In genomic region chr19:13024958-13025653, GRCh38 we compare ENCODE assay signal across 9 cellular contexts. TPM values are rescaled to one million over a fixed set of nuclear protein-coding genes. Genes with fewer than 3 reads are reported as not detected.
DNase-seq lines count a peak whose midpoint lies in the region; ATAC-seq and TF ChIP-seq lines count a peak whose summit lies in the region.
"Had no signal": no experiment of that assay in that cellular context is flagged by ENCODE, and none has a peak within 500 bp of the region (broad histone marks: within the 10 kb centered on the region; RNA-seq: fewer than 3 reads in every experiment).

No MANE protein-coding gene starts in this region.

- H3K4me3 ChIP-seq in breast epithelium: peak overlapping the region; percentile 41 to 75 (median 53)

- H3K27me3 ChIP-seq in breast epithelium: no peaks in the 10 kb centered on the region

- H3K27ac Mint-ChIP-seq in memory B cell (no peak overlapping the region), type B pancreatic cell (peak overlapping the region; percentile 52)

- DNase-seq in NCI-H2107 treated with DMSO at 0.1 percent for 48 hours (lab: John Stamatoyannopoulos, UW; ENCODE audit: unreplicated experiment) (peak; percentile 55), NCI-H2107 (lab: John Stamatoyannopoulos, UW) (no peak), breast epithelium (ENCODE audit: low spot score in 2 of 2) (no peak), memory B cell (ENCODE audit: low spot score in 2 of 2) (no peak), type B pancreatic cell (ENCODE audit: extremely low spot score, unreplicated experiment) (no peak), NCI-H524 treated with DMSO at 0.1 percent for 48 hours (lab: John Stamatoyannopoulos, UW) (no peak)

- ATAC-seq in memory B cell (ENCODE audit: low read depth) (no peak), HG03520 (IDR thresholded peaks at IDR 0.05; ENCODE audit: unreplicated experiment) (no peak), GM21723 (IDR thresholded peaks at IDR 0.05; ENCODE audit: unreplicated experiment) (no peak)

- H3K4me3 Mint-ChIP-seq in memory B cell (peak overlapping the region; percentile 63), type B pancreatic cell (peak overlapping the region; percentile 78)

- H3K4me1 ChIP-seq in breast epithelium: peaks cover 10 to 25% of the 10 kb centered on the region in 2 donors

- no peaks in the 10 kb centered on the region for H3K9me3 ChIP-seq in breast epithelium

- no peaks in the 10 kb centered on the region for H3K9me3 Mint-ChIP-seq in memory B cell
- H3K9me3 Mint-ChIP-seq in type B pancreatic cell: no peaks in the 10 kb centered on the region
- H3K9me3 Mint-ChIP-seq: IgD-negative memory B cell had no signal

- peaks cover 15% of the 10 kb centered on the region for H3K4me1 Mint-ChIP-seq in memory B cell
- H3K4me1 Mint-ChIP-seq in type B pancreatic cell (ENCODE audit: unreplicated experiment): peaks cover 29% of the 10 kb centered on the region

- H3K36me3 Mint-ChIP-seq in memory B cell (peaks cover 1% of the 10 kb centered on the region), type B pancreatic cell (peaks cover 11% of the 10 kb centered on the region)
- H3K36me3 Mint-ChIP-seq: IgD-negative memory B cell had no signal

- H3K27me3 Mint-ChIP-seq in memory B cell (peaks cover 21% of the 10 kb centered on the region), type B pancreatic cell (peaks cover 100% of the 10 kb centered on the region)

- H3K27ac ChIP-seq in breast epithelium: peak overlapping the region; percentile 93 to 95

- no peak for TF ChIP-seq CTCF in breast epithelium (IDR thresholded peaks at IDR 0.05)
- no peak for TF ChIP-seq CTCF in type B pancreatic cell (conservative IDR thresholded peaks at IDR 0.05)

- TF ChIP-seq POLR2A in breast epithelium (IDR thresholded peaks at IDR 0.05): no peak

- no peaks in the 10 kb centered on the region for H3K36me3 ChIP-seq in breast epithelium

- intact Hi-C loops in breast epithelium (cut with DNase I; ENCODE audit: low total_unique reads): no loop called here

RNA-seq across cellular contexts. Expression of gene NFIX, which starts 29.8 kb away (rescaled TPM):
- total RNA-seq in breast epithelium (10 to 100 TPM; 43.6 to 53.9 (median 52.8) TPM), type B pancreatic cell (ENCODE audit: low replicate concordance) (4.2 and 12.4 TPM in 2 replicates)

RNA-seq across cellular contexts. Expression of gene DAND5, which starts 55.7 kb away (rescaled TPM):
- total RNA-seq in breast epithelium (not detected), type B pancreatic cell (ENCODE audit: low replicate concordance) (not detected in 2 replicates)
